ENCODE assay signal across 8 cellular contexts in genomic region chr15:99565031-99565280, GRCh38. TPM values are rescaled to one million over a fixed set of nuclear protein-coding genes. Genes with fewer than 3 reads are reported as not detected.
DNase-seq lines count a peak whose midpoint lies in the region; ATAC-seq and TF ChIP-seq lines count a peak whose summit lies in the region.

No MANE protein-coding gene starts in this region.

- DNase-seq in right atrium auricular region (ENCODE audit: low spot score) (no peak), cardiac septum (ENCODE audit: low spot score) (no peak), astrocyte of the spinal cord (ENCODE audit: low read depth, low spot score) (no peak), midbrain (lab: John Stamatoyannopoulos, UW) (peak; percentile 78), OCI-M2 (lab: John Stamatoyannopoulos, UW; ENCODE audit: unreplicated experiment) (no peak), dermis blood vessel endothelial cell (no peak)

- in situ Hi-C loops in astrocyte of the spinal cord (cut with HindIII; ENCODE audit: low sequenced_read_pairs), result no loop called here

- peak overlapping the region; percentile 100 for H3K27ac ChIP-seq in right atrium auricular region

- intact Hi-C loops in cardiac septum (cut with DNase I), result loop anchor here (1.0 to 10.0 kb wide), 7 partner anchors 58 to 280 kb away; no protein-coding TSS in a partner anchor

- no peaks in the 10 kb centered on the region for H3K36me3 ChIP-seq in right atrium auricular region

- ATAC-seq in GM19351 (IDR thresholded peaks at IDR 0.05; ENCODE audit: unreplicated experiment), result no peak
- ATAC-seq in GM21723 (IDR thresholded peaks at IDR 0.05; ENCODE audit: unreplicated experiment), result no peak

- peaks cover 0 to 38% of the 10 kb centered on the region in 2 donors for H3K4me1 ChIP-seq in right atrium auricular region

- no peaks in the 10 kb centered on the region for H3K9me3 ChIP-seq in right atrium auricular region

- H3K4me3 ChIP-seq in right atrium auricular region, result peak overlapping the region; percentile 28 to 99
- peak overlapping the region; percentile 22 for H3K4me3 ChIP-seq in astrocyte of the spinal cord (ENCODE audit: low read depth, low read length)

- TF ChIP-seq CTCF in right atrium auricular region (IDR thresholded peaks at IDR 0.05) (no peak), astrocyte of the spinal cord (IDR thresholded peaks at IDR 0.05; ENCODE audit: low read depth, low read length) (no peak)

- H3K27me3 ChIP-seq in right atrium auricular region, result no peaks in the 10 kb centered on the region

RNA-seq across cellular contexts. Expression of gene MEF2A, which starts 0.8 kb away (rescaled TPM):
- 100 to 1,000 TPM; 175 to 245 TPM for total RNA-seq in right atrium auricular region
- 195 TPM for total RNA-seq in cardiac septum
- total RNA-seq in dermis blood vessel endothelial cell, result 24.2 and 25.4 TPM in 2 replicates
